In genomic region chr7:2405201-2405600, GRCh38 we compare ENCODE assay signal across 10 cellular contexts. TPM values are rescaled to one million over a fixed set of nuclear protein-coding genes. Genes with fewer than 3 reads are reported as not detected.
DNase-seq lines count a peak whose midpoint lies in the region; ATAC-seq and TF ChIP-seq lines count a peak whose summit lies in the region.
"Had no signal": no experiment of that assay in that cellular context is flagged by ENCODE, and none has a peak within 500 bp of the region (broad histone marks: within the 10 kb centered on the region; RNA-seq: fewer than 3 reads in every experiment).

No MANE protein-coding gene starts in this region.

- CTCF ChIA-PET in activated CD4-positive, alpha-beta memory T cell treated with anti-CD3 and anti-CD28 coated beads for 36 hours (lab: Charles Lee) = interaction anchor here (1.4 to 5.4 kb wide), 4 partner anchors 25 to 63 kb away, joined by 3 to 46 read pairs (median 4); no protein-coding TSS in a partner anchor

- POLR2A ChIA-PET in activated CD4-positive, alpha-beta memory T cell treated with anti-CD3 and anti-CD28 coated beads for 36 hours (lab: Charles Lee) = interaction anchor here (1.2 to 1.3 kb wide), 2 partner anchors 164 to 352 kb away, joined by 3 to 4 read pairs; partner anchors contain the start of genes MRM2 and NUDT1

- H3K4me3 Mint-ChIP-seq in activated CD4-positive, alpha-beta memory T cell treated with anti-CD3 and anti-CD28 coated beads for 36 hours = peak overlapping the region; percentile 73
- H3K4me3 Mint-ChIP-seq in immature natural killer cell = peak overlapping the region; percentile 93 to 99 (median 96)
- peak overlapping the region; percentile 86 for H3K4me3 Mint-ChIP-seq in type B pancreatic cell

- ATAC-seq in Right ventricle myocardium inferior (no peak), Right ventricle myocardium superior (ENCODE audit: poor library complexity) (no peak), GM19035 (IDR thresholded peaks at IDR 0.05; ENCODE audit: unreplicated experiment) (no peak)

- intact Hi-C loops in Right ventricle myocardium inferior (cut with DNase I) (no loop called here), Right ventricle myocardium superior (cut with DNase I) (no loop called here)
- intact Hi-C loops in activated CD4-positive, alpha-beta memory T cell treated with anti-CD3 and anti-CD28 coated beads for 36 hours (cut with micrococcal nuclease) = loop anchor here (5.0 kb wide), 1 partner anchor 53 kb away; the partner anchor contains the start of gene EIF3B

- H3K27me3 Mint-ChIP-seq in activated CD4-positive, alpha-beta memory T cell treated with anti-CD3 and anti-CD28 coated beads for 36 hours = no peaks in the 10 kb centered on the region
- H3K27me3 Mint-ChIP-seq in immature natural killer cell (ENCODE audit: low read depth in 3 of 3) (peaks cover 14 to 26% (median 15%) of the 10 kb centered on the region in 3 donors), type B pancreatic cell (peaks cover 3% of the 10 kb centered on the region)

- peak overlapping the region; percentile 84 for H3K27ac Mint-ChIP-seq in activated CD4-positive, alpha-beta memory T cell treated with anti-CD3 and anti-CD28 coated beads for 36 hours
- peak overlapping the region; percentile 97 to 100 (median 98) for H3K27ac Mint-ChIP-seq in immature natural killer cell
- peak overlapping the region; percentile 70 for H3K27ac Mint-ChIP-seq in type B pancreatic cell

- H3K36me3 Mint-ChIP-seq in activated CD4-positive, alpha-beta memory T cell treated with anti-CD3 and anti-CD28 coated beads for 36 hours = peaks cover 4% of the 10 kb centered on the region
- H3K36me3 Mint-ChIP-seq in immature natural killer cell (peaks cover 8 to 19% (median 13%) of the 10 kb centered on the region in 3 donors), type B pancreatic cell (no peaks in the 10 kb centered on the region)

- peaks cover 58% of the 10 kb centered on the region for H3K4me1 Mint-ChIP-seq in activated CD4-positive, alpha-beta memory T cell treated with anti-CD3 and anti-CD28 coated beads for 36 hours (ENCODE audit: low read depth)
- H3K4me1 Mint-ChIP-seq in immature natural killer cell = peaks cover 64 to 72% of the 10 kb centered on the region in 2 donors
- H3K4me1 Mint-ChIP-seq in type B pancreatic cell (ENCODE audit: unreplicated experiment) = peaks cover 58% of the 10 kb centered on the region

- H3K9me3 Mint-ChIP-seq in activated CD4-positive, alpha-beta memory T cell treated with anti-CD3 and anti-CD28 coated beads for 36 hours = no peaks in the 10 kb centered on the region
- H3K9me3 Mint-ChIP-seq in immature natural killer cell (no peaks in the 10 kb centered on the region), type B pancreatic cell (no peaks in the 10 kb centered on the region)

- no peak for TF ChIP-seq CTCF in type B pancreatic cell (conservative IDR thresholded peaks at IDR 0.05)

- DNase-seq in Right ventricle myocardium inferior (ENCODE audit: missing footprints) = peak; percentile 35
- DNase-seq in Right ventricle myocardium superior = no peak
- DNase-seq in activated CD4-positive, alpha-beta memory T cell treated with anti-CD3 and anti-CD28 coated beads for 36 hours = no peak
- DNase-seq in immature natural killer cell = no peak
- DNase-seq in type B pancreatic cell (ENCODE audit: extremely low spot score, unreplicated experiment) = no peak
- DNase-seq in cortex of kidney (lab: John Stamatoyannopoulos, UW) = no peak
- no peak for DNase-seq in germinal center (ENCODE audit: low spot score)
- DNase-seq: activated CD4-positive, alpha-beta T cell treated with anti-CD3 and anti-CD28 coated beads for 48 hours; SHP77 had no signal

RNA-seq across cellular contexts. Expression of gene CHST12, which starts 1.8 kb away (rescaled TPM):
- total RNA-seq in Right ventricle myocardium inferior = 13.5 TPM
- total RNA-seq in Right ventricle myocardium superior = 14.8 TPM
- total RNA-seq in activated CD4-positive, alpha-beta memory T cell treated with anti-CD3 and anti-CD28 coated beads for 36 hours = 1 to 10 TPM; 3.7 to 3.9 TPM
- polyA plus RNA-seq in immature natural killer cell = 100 to 1,000 TPM in 1 of 3 donors, 10 to 100 TPM in 2; 88.9 to 172 (median 93.4) TPM
- 17.6 and 22.4 TPM in 2 replicates for total RNA-seq in type B pancreatic cell (ENCODE audit: low replicate concordance)

RNA-seq across cellular contexts. Expression of gene EIF3B, which starts 50.6 kb away (rescaled TPM):
- 68.1 TPM for total RNA-seq in Right ventricle myocardium inferior
- 68.0 TPM for total RNA-seq in Right ventricle myocardium superior
- total RNA-seq in activated CD4-positive, alpha-beta memory T cell treated with anti-CD3 and anti-CD28 coated beads for 36 hours = 100 to 1,000 TPM; 179 to 182 TPM
- polyA plus RNA-seq in immature natural killer cell = 100 to 1,000 TPM in 2 of 3 donors, 10 to 100 TPM in 1; 79.2 to 114 (median 112) TPM
- 178 and 183 TPM in 2 replicates for total RNA-seq in type B pancreatic cell (ENCODE audit: low replicate concordance)
